ENCODE assay signal across 8 cellular contexts in genomic region chr19:2552859-2553258, GRCh38.
DNase-seq lines count a peak whose midpoint lies in the region; ATAC-seq, FAIRE-seq and TF ChIP-seq lines count a peak whose summit lies in the region.

No MANE protein-coding gene starts in this region.

- peak overlapping the region; percentile 73; the same call in 1 of the 2 replicates for H3K4me2 ChIP-seq in SK-N-SH

- H3K27me3 Mint-ChIP-seq in chondrocyte (ENCODE audit: low read depth): no peaks in the 10 kb centered on the region

- TF ChIP-seq RAD21 in SK-N-SH (IDR thresholded peaks at IDR 0.05; ENCODE audit: low read length): no peak

- no peaks in the 10 kb centered on the region for H3K9me2 ChIP-seq in SK-N-SH

- peak overlapping the region; percentile 37 to 60; a peak in 3 of 4 replicates for H3K4me3 ChIP-seq in SK-N-SH (ENCODE audit: low read depth in 2 of 2, low read length in 1 of 2)

- no peak for FAIRE-seq in D721Med (lab: Jason Lieb, UNC)

- H3K9ac ChIP-seq in SK-N-SH: peak overlapping the region; percentile 58

- POLR2A ChIA-PET in SK-N-SH (lab: Yijun Ruan, JAX): interaction anchor here (0.6 kb wide), 1 partner anchor 1951 kb away, joined by 3 read pairs; no protein-coding TSS in a partner anchor

- H4K20me1 ChIP-seq in SK-N-SH (ENCODE audit: insufficient read depth): no peaks in the 10 kb centered on the region

- H3K4me1 Mint-ChIP-seq in chondrocyte (ENCODE audit: low read depth): peaks cover 33% of the 10 kb centered on the region

- 3% methylated on average over 11 of the region's 11 CpGs for WGBS in SK-N-SH (ENCODE audit: low lambda C conversion rate)

- H3K27ac ChIP-seq in SK-N-SH (ENCODE audit: low read depth in 2 of 2, low read length in 1 of 2): peak overlapping the region; percentile 31 to 35; a peak in 3 of 4 replicates

- CTCF ChIA-PET in SK-N-SH (lab: Yijun Ruan, JAX): interaction anchor here (1.3 to 2.4 kb wide), 3 partner anchors 15 to 58 kb away, joined by 3 to 12 read pairs (median 7); no protein-coding TSS in a partner anchor

- peak overlapping the region; percentile 43 for H3K4me3 Mint-ChIP-seq in chondrocyte (ENCODE audit: unreplicated experiment)

- no peak for TF ChIP-seq CTCF in SK-N-SH (IDR thresholded peaks at IDR 0.05)
- no peak for TF ChIP-seq CTCF in chondrocyte (IDR thresholded peaks at IDR 0.05)
- TF ChIP-seq CTCF in D721Med (IDR thresholded peaks at IDR 0.05; ENCODE audit: insufficient read depth, missing control alignments): no peak

- no peaks in the 10 kb centered on the region for H3K9me3 ChIP-seq in SK-N-SH

- peaks cover 0 to 4% of the 10 kb centered on the region in 2 experiments; a peak in 1 of 4 replicates for H3K4me1 ChIP-seq in SK-N-SH (ENCODE audit: control insufficient read depth in 1 of 2, insufficient read depth in 2 of 2, low read depth in 1 of 2, low read length in 1 of 2)

- no peaks in the 10 kb centered on the region for H3K36me3 Mint-ChIP-seq in chondrocyte (ENCODE audit: low read depth)

- H3F3A ChIP-seq in SK-N-SH (replicated peaks; ENCODE audit: insufficient read depth): peaks cover 23% of the 10 kb centered on the region

- ATAC-seq in GM18498 (IDR thresholded peaks at IDR 0.05; ENCODE audit: unreplicated experiment) (peak; percentile 79), HG02885 (IDR thresholded peaks at IDR 0.05; ENCODE audit: poor library complexity, unreplicated experiment) (peak; percentile 63), GM21367 (IDR thresholded peaks at IDR 0.05; ENCODE audit: unreplicated experiment) (no peak)

- TF ChIP-seq EP300 in SK-N-SH (IDR thresholded peaks at IDR 0.05; ENCODE audit: borderline replicate concordance in 1 of 2, low read depth in 1 of 2, low read length in 1 of 2): no peak

- H2AFZ ChIP-seq in SK-N-SH (ENCODE audit: low read depth): peak overlapping the region; percentile 87

- H3K9me3 Mint-ChIP-seq in chondrocyte (ENCODE audit: low read depth): peaks cover 2% of the 10 kb centered on the region

- DNase-seq in SK-N-SH (no peak), chondrocyte (ENCODE audit: low spot score) (no peak), D721Med (ENCODE audit: insufficient read length, low spot score) (no peak), NCI-H1694 (lab: John Stamatoyannopoulos, UW) (no peak)
- DNase-seq in stimulated activated CD4-positive, alpha-beta T cell treated with anti-CD3 and anti-CD28 coated beads, Interleukin-12 subunit alpha, Interleukin-12 subunit beta, amount 100 ng/mL, for 24 hours (ENCODE audit: low read depth in 2 of 2): peak; percentile 18 to 35

- no peaks in the 10 kb centered on the region for H3K36me3 ChIP-seq in SK-N-SH (replicated peaks in 1 of 2; ENCODE audit: control insufficient read depth in 1 of 2, insufficient read depth in 2 of 2, low read length in 1 of 2)

- peak overlapping the region; percentile 78 for H3K27ac Mint-ChIP-seq in chondrocyte (ENCODE audit: unreplicated experiment)

- no peaks in the 10 kb centered on the region for H3K79me2 ChIP-seq in SK-N-SH (ENCODE audit: insufficient read depth)

- H3K27me3 ChIP-seq in SK-N-SH (ENCODE audit: insufficient read depth): no peaks in the 10 kb centered on the region

TF ChIP-seq in SK-N-SH, 30 proteins besides CTCF, POLR2A, EP300 and RAD21:
- TF ChIP-seq FOSL2 (IDR thresholded peaks at IDR 0.05; ENCODE audit: borderline replicate concordance, low read depth) (no peak), GATA2 (CRISPR knock-in tag; IDR thresholded peaks at IDR 0.05) (0 out of 2 replicates have a peak, but pooled peaks have one; percentile 12)

Comparison
In these comparisons a context has a peak if more than half of its experiments do, and no peak if none do; other contexts are left out.
1. DNase-seq: peak in stimulated activated CD4-positive, alpha-beta T cell treated with anti-CD3 and anti-CD28 coated beads, Interleukin-12 subunit alpha, Interleukin-12 subunit beta, amount 100 ng/mL, for 24 hours (2 of 2); none in SK-N-SH (single experiment), chondrocyte (single experiment), D721Med (single experiment) and NCI-H1694 (single experiment).